In the genomic region with DNA sequence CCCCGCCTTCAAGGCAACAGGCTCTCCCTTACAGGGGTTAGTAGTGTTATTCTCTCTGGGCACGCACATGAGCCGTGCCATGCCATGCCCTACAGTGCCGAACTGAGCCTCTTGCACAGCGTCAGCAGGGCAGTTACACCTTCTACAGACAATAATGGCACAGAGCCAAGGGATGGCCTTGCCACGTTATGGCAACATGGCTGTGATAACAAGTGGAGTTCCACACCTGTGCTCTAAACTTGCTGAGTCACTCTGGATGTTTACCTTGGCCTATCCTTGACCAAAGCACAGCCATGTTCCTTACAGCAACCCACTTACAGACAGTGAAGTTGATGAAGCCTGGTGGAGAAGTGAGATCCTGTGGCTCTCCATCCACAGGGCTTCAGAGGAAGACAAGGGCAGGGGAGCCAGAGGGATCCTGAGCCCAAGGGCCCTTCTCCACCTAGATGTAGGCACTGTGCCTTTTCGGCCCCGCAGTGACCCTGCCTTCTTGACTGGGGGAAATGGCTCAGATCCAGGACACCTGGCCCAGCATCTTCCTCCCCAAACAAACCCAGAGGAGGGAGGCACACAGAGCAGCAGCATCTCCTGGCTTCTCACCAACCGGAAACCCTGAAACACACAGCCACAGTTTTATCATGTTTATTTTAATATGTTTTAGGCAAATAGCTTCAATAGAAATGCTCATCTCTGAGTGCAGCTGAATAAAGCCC, we compare ENCODE assay signal across 20 cellular contexts.
A peak's percentile ranks its signal among the peaks of the same experiment; 100 is the strongest.
DNase-seq lines count a peak whose midpoint lies in the region; ATAC-seq and TF ChIP-seq lines count a peak whose summit lies in the region.
"Had no signal": no experiment of that assay in that cellular context is flagged by ENCODE, and none has a peak within 500 bp of the region (broad histone marks: within the 10 kb centered on the region; RNA-seq: fewer than 3 reads in every experiment).

No MANE protein-coding gene starts in this region.

- no peaks in the 10 kb centered on the region for H3K4me1 Mint-ChIP-seq in natural killer cell
- no peaks in the 10 kb centered on the region for H3K4me1 Mint-ChIP-seq in mesothelial cell of epicardium
- H3K4me1 Mint-ChIP-seq: activated naive CD8-positive, alpha-beta T cell treated with anti-CD3 and anti-CD28 coated beads, Interleukin-2, amount 50 U/mL, for 24 hours; CD14-positive monocyte; IgD-negative memory B cell; stimulated activated naive B cell treated with anti-CD40 and anti-IgM and Interleukin-4, amounts not matched to agents 10 μg/mL and 1 μg/mL and 100 μg/mL, for 72 hours had no signal

- no peaks in the 10 kb centered on the region for H3K4me1 ChIP-seq in neuronal stem cell (ENCODE audit: control insufficient read depth in 2 of 2, insufficient read depth in 1 of 2, low read depth in 1 of 2, low read length in 2 of 2)

- H3K9me3 Mint-ChIP-seq in natural killer cell (peaks cover 0 to 3% of the 10 kb centered on the region in 2 donors), mesothelial cell of epicardium (peaks cover 4% of the 10 kb centered on the region)
- H3K9me3 Mint-ChIP-seq: activated naive CD8-positive, alpha-beta T cell treated with anti-CD3 and anti-CD28 coated beads, Interleukin-2, amount 50 U/mL, for 24 hours; type B pancreatic cell had no signal

- no peak overlapping the region for H3K23ac ChIP-seq in neuronal stem cell (ENCODE audit: low read depth, low read length, poor library complexity)

- H3K27ac ChIP-seq in neuronal stem cell (replicated peaks; ENCODE audit: low read length), result no peak overlapping the region
- H3K27ac ChIP-seq: epithelial cell of prostate, GM23248 had no signal

- H4K8ac ChIP-seq in neuronal stem cell (ENCODE audit: low read depth, low read length), result no peak overlapping the region

- H3K18ac ChIP-seq in neuronal stem cell (ENCODE audit: low read length), result peak overlapping the region; percentile 30

- WGBS in neuronal stem cell (ENCODE audit: extremely low coverage in 2 of 2, insufficient read length in 2 of 2, insufficient replicate concordance in 1 of 2), 2 donors, result no CpG with 5 or more reads among the region's 9 CpGs

- no peaks in the 10 kb centered on the region for H3K9me3 ChIP-seq in neuronal stem cell (replicated peaks in 1 of 2; ENCODE audit: control insufficient read depth in 2 of 2, insufficient read depth in 1 of 2, low read depth in 1 of 2, low read length in 2 of 2)

- H2AK5ac ChIP-seq in neuronal stem cell (ENCODE audit: low read depth, low read length), result no peak overlapping the region

- DNase-seq in NCI-H1105 treated with DMSO at 0.1 percent for 48 hours (lab: John Stamatoyannopoulos, UW), result peak; percentile 6
- no peak for DNase-seq in NCI-H1105 (lab: John Stamatoyannopoulos, UW)
- peak; percentile 52 to 80 for DNase-seq in NCI-H2081 (lab: John Stamatoyannopoulos, UW)
- peak; percentile 99 for DNase-seq in RPMI8226
- no peak for DNase-seq in neuronal stem cell (ENCODE audit: low spot score)
- DNase-seq in natural killer cell, result no peak
- DNase-seq in mesothelial cell of epicardium (ENCODE audit: low spot score in 2 of 2, unreplicated experiment in 2 of 2), result no peak
- DNase-seq: activated CD4-positive, CD25-positive, alpha-beta regulatory T cell treated with anti-CD3 and anti-CD28 coated beads, Interleukin-2, amount 50 U/mL, for 72 hours; activated naive CD8-positive, alpha-beta T cell treated with anti-CD3 and anti-CD28 coated beads, Interleukin-2, amount 50 U/mL, for 24 hours; dermis blood vessel endothelial cell; left cardiac atrium; NCI-H446 treated with DMSO at 0.1 percent for 48 hours; OCI-M1; stimulated activated naive B cell treated with anti-CD40 and anti-IgM and Interleukin-4, amounts not matched to agents 10 μg/mL and 1 μg/mL and 100 μg/mL, for 72 hours had no signal

- H3K36me3 ChIP-seq in neuronal stem cell (replicated peaks in 1 of 2; ENCODE audit: control insufficient read depth in 2 of 2, insufficient read depth in 2 of 2, low read length in 2 of 2), result no peaks in the 10 kb centered on the region

- no peak overlapping the region for H2BK12ac ChIP-seq in neuronal stem cell (ENCODE audit: low read length)

- no peak overlapping the region for H3K4me3 ChIP-seq in neuronal stem cell (ENCODE audit: low read length in 2 of 2)
- H3K4me3 ChIP-seq: GM23248 had no signal

- no peaks in the 10 kb centered on the region for H3K79me1 ChIP-seq in neuronal stem cell (ENCODE audit: low read depth, low read length)

- ATAC-seq in natural killer cell, result no peak
- ATAC-seq in HG02623 (IDR thresholded peaks at IDR 0.05; ENCODE audit: unreplicated experiment), result no peak
- ATAC-seq: activated naive CD8-positive, alpha-beta T cell treated with anti-CD3 and anti-CD28 coated beads, Interleukin-2, amount 50 U/mL, for 24 hours; left cardiac atrium; stimulated activated naive B cell treated with anti-CD40 and anti-IgM and Interleukin-4, amounts not matched to agents 10 μg/mL and 1 μg/mL and 100 μg/mL, for 72 hours had no signal

- no peak overlapping the region for H3K9ac ChIP-seq in neuronal stem cell (ENCODE audit: low read depth, low read length, poor library complexity)
- H3K9ac ChIP-seq: GM23248 had no signal

- TF ChIP-seq CTCF in natural killer cell (IDR thresholded peaks at IDR 0.05) (no peak), mesothelial cell of epicardium (IDR thresholded peaks at IDR 0.05; ENCODE audit: unreplicated experiment) (no peak)

- no peak overlapping the region for H2BK15ac ChIP-seq in neuronal stem cell (ENCODE audit: low read length)

- no peaks in the 10 kb centered on the region for H3K27me3 ChIP-seq in neuronal stem cell (ENCODE audit: control insufficient read depth in 3 of 3, insufficient read depth in 3 of 3, low read depth in 1 of 3, low read length in 3 of 3)

- H3K27me3 Mint-ChIP-seq in natural killer cell (ENCODE audit: low read depth in 2 of 2) (peaks cover 7 to 27% of the 10 kb centered on the region in 2 donors), mesothelial cell of epicardium (ENCODE audit: low read depth) (peaks cover 16% of the 10 kb centered on the region)
- H3K27me3 Mint-ChIP-seq: activated naive CD8-positive, alpha-beta T cell treated with anti-CD3 and anti-CD28 coated beads, Interleukin-2, amount 50 U/mL, for 24 hours; stimulated activated naive B cell treated with anti-CD40 and anti-IgM and Interleukin-4, amounts not matched to agents 10 μg/mL and 1 μg/mL and 100 μg/mL, for 72 hours had no signal

- no peak overlapping the region for H2BK120ac ChIP-seq in neuronal stem cell (ENCODE audit: low read depth, low read length)

- no peak overlapping the region for H2AFZ ChIP-seq in neuronal stem cell (ENCODE audit: low read length)
- H2AFZ ChIP-seq: GM23248 had no signal

- H4K91ac ChIP-seq in neuronal stem cell (ENCODE audit: low read depth, low read length, poor library complexity), result no peak overlapping the region

- no peak overlapping the region for H3K4ac ChIP-seq in neuronal stem cell (ENCODE audit: low read length)

- H3K4me2 ChIP-seq in neuronal stem cell (ENCODE audit: insufficient read depth, low read length, poor library complexity, severe bottlenecking), result no peak overlapping the region

- no peak overlapping the region for H2BK5ac ChIP-seq in neuronal stem cell (ENCODE audit: low read length)

- intact Hi-C loops in natural killer cell (cut with micrococcal nuclease), result no loop called here

- H3K4me3 Mint-ChIP-seq in natural killer cell (no peak overlapping the region), mesothelial cell of epicardium (no peak overlapping the region)
- H3K4me3 Mint-ChIP-seq: activated naive CD8-positive, alpha-beta T cell treated with anti-CD3 and anti-CD28 coated beads, Interleukin-2, amount 50 U/mL, for 24 hours; IgD-negative memory B cell; stimulated activated naive B cell treated with anti-CD40 and anti-IgM and Interleukin-4, amounts not matched to agents 10 μg/mL and 1 μg/mL and 100 μg/mL, for 72 hours; type B pancreatic cell had no signal

- H3K36me3 Mint-ChIP-seq in natural killer cell (no peaks in the 10 kb centered on the region), mesothelial cell of epicardium (no peaks in the 10 kb centered on the region)
- H3K36me3 Mint-ChIP-seq: CD14-positive monocyte; IgD-negative memory B cell; stimulated activated naive B cell treated with anti-CD40 and anti-IgM and Interleukin-4, amounts not matched to agents 10 μg/mL and 1 μg/mL and 100 μg/mL, for 72 hours; type B pancreatic cell had no signal

- H3K27ac Mint-ChIP-seq in natural killer cell (no peak overlapping the region), mesothelial cell of epicardium (no peak overlapping the region)
- H3K27ac Mint-ChIP-seq: activated naive CD8-positive, alpha-beta T cell treated with anti-CD3 and anti-CD28 coated beads, Interleukin-2, amount 50 U/mL, for 24 hours; IgD-negative memory B cell; stimulated activated naive B cell treated with anti-CD40 and anti-IgM and Interleukin-4, amounts not matched to agents 10 μg/mL and 1 μg/mL and 100 μg/mL, for 72 hours; type B pancreatic cell had no signal

- H3K14ac ChIP-seq in neuronal stem cell (ENCODE audit: low read length), result no peak overlapping the region

Comparison
In these comparisons a context has a peak if more than half of its experiments do, and no peak if none do; other contexts are left out.
1. DNase-seq: peak in NCI-H1105 treated with DMSO at 0.1 percent for 48 hours (single experiment), NCI-H2081 (2 of 2) and RPMI8226 (single experiment); none in NCI-H1105 (single experiment), neuronal stem cell (single experiment), natural killer cell (single experiment) and mesothelial cell of epicardium (0 of 2).